In the genomic region with DNA sequence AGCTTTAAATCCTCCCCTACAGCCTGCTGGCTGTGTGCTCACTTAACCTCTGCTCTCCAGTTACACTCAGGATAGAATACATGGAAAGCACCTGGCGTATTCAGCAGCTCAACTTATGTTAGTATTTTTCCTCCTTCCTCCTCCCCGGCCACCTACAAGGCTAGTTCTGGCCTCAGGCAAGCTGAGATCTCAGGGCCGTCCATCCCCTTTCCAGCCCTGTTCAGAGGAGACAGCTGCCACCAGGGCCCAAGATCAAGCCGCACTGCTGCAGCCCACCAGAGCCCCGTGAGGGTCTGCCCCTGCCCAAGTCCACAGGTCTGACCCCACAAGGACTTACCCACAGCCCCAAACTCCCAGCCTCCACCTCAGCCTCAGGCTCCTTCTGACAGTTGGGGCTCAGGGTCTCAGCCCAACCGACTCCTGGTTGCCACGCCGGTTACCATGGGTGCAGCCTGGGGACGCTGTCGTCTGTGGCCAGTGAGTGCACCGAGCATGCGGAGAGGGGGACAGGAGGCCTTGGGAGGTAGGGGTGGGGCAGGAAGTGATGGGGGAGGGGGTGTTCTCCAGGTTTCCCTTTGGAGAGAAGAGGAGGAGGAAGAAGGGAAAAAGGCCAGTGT, we compare ENCODE assay signal across 27 cellular contexts. TPM values are rescaled to one million over a fixed set of nuclear protein-coding genes. Genes with fewer than 3 reads are reported as not detected.
DNase-seq lines count a peak whose midpoint lies in the region; ATAC-seq and TF ChIP-seq lines count a peak whose summit lies in the region.
"Had no signal": no experiment of that assay in that cellular context is flagged by ENCODE, and none has a peak within 500 bp of the region (broad histone marks: within the 10 kb centered on the region; RNA-seq: fewer than 3 reads in every experiment).

A gene with protein sequence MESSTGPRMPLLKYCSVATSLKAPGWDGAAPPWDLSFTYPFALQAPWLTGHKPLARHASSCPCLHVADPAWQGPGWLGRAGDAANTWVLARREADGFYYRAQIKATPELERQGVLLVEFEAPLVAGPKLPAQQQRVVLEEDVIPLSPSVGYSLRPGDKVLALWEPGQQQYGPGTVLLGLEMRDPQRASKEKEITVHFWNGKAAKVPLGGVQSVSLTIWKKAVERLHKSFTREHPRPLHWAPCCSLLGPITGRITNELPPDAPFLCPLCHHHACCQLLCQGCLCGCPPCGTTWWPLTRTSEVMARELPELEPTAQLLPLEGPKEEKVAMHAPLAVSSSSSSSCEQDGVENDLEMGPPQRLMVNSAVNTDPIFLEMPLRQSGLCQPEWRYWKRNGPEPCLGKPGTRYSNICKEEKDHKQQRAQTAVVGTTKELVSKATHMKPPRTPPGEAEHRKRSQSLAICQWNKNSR (minus strand): TSS at position 384 of the 617 bp plus-strand sequence. CDS start 639 bp downstream, outside the sequence.

- H3K4me1 Mint-ChIP-seq in endodermal cell, result peaks cover 11% of the 10 kb centered on the region
- H3K4me1 Mint-ChIP-seq: activated T-helper 17 cell treated with anti-CD3 and anti-CD28 coated beads, Interleukin-2, amount 50 U/mL, for 72 hours; CD4-positive, CD25-positive, alpha-beta regulatory T cell had no signal

- H3K27ac Mint-ChIP-seq in endodermal cell, result no peak within 1 kb of the TSS
- H3K27ac Mint-ChIP-seq: activated CD4-positive, alpha-beta T cell treated with anti-CD3 and anti-CD28 coated beads, Interleukin-2, amount 10 ng/mL, durations not matched to agents 7 days and 5 days; activated naive CD8-positive, alpha-beta T cell; activated T-helper 17 cell treated with anti-CD3 and anti-CD28 coated beads, Interleukin-2, amount 50 U/mL, for 72 hours; T-helper 17 cell had no signal

- no peak within 1 kb of the TSS for H3K27ac ChIP-seq in endodermal cell (ENCODE audit: low read depth, low read length)
- H3K27ac ChIP-seq: neutrophil, Peyer's patch, SK-N-MC had no signal

- intact Hi-C loops in posterior vena cava (cut with DNase I), result no loop called here

- no peaks in the 10 kb centered on the region for H3K9me3 Mint-ChIP-seq in endodermal cell
- H3K9me3 Mint-ChIP-seq: activated CD4-positive, alpha-beta T cell treated with anti-CD3 and anti-CD28 coated beads, Interleukin-2, amount 10 ng/mL, durations not matched to agents 7 days and 5 days; activated T-helper 17 cell treated with anti-CD3 and anti-CD28 coated beads, Interleukin-2, amount 50 U/mL, for 72 hours; CD4-positive, CD25-positive, alpha-beta regulatory T cell had no signal

- no peak within 1 kb of the TSS for H3K9ac ChIP-seq in endodermal cell (ENCODE audit: extremely low read depth, low read length, poor library complexity, severe bottlenecking)

- ATAC-seq in GM18858 (IDR thresholded peaks at IDR 0.05; ENCODE audit: unreplicated experiment), result no peak
- ATAC-seq: activated T-helper 17 cell treated with anti-CD3 and anti-CD28 coated beads, Interleukin-2, amount 50 U/mL, for 72 hours; GM12878; T-helper 17 cell had no signal

- H3K4me3 ChIP-seq in H7 (ENCODE audit: insufficient read depth, low read depth, low read length) (no peak within 1 kb of the TSS), endodermal cell (ENCODE audit: low read length) (no peak within 1 kb of the TSS)
- H3K4me3 ChIP-seq: GM12878, MG63, Peyer's patch, SK-N-MC had no signal

- H3K27me3 ChIP-seq in H7 (ENCODE audit: control insufficient read depth, insufficient read depth, low read length) (no peaks in the 10 kb centered on the region), endodermal cell (ENCODE audit: control insufficient read depth, insufficient read depth, low read length, poor library complexity, severe bottlenecking) (peaks cover 9% of the 10 kb centered on the region)
- H3K27me3 ChIP-seq: MG63, neutrophil, Peyer's patch had no signal

- TF ChIP-seq CTCF in endodermal cell (conservative IDR thresholded peaks at IDR 0.05), result no peak

- peaks cover 2% of the 10 kb centered on the region for H3K4me1 ChIP-seq in endodermal cell (ENCODE audit: control insufficient read depth, insufficient read depth, low read length)
- H3K4me1 ChIP-seq: Peyer's patch had no signal

- WGBS in endodermal cell (ENCODE audit: insufficient coverage in 1 of 2, insufficient read length in 1 of 2), 2 experiments, result 79 to 92% methylated on average over 2 to 12 of the region's 12 CpGs

- H3K9me3 ChIP-seq in endodermal cell (ENCODE audit: control insufficient read depth, low read length), result no peaks in the 10 kb centered on the region
- H3K9me3 ChIP-seq: MG63, neutrophil, Peyer's patch had no signal

- H3K4me3 Mint-ChIP-seq in endodermal cell, result no peak within 1 kb of the TSS
- H3K4me3 Mint-ChIP-seq: activated CD4-positive, alpha-beta T cell treated with anti-CD3 and anti-CD28 coated beads, Interleukin-2, amount 10 ng/mL, durations not matched to agents 7 days and 5 days; activated naive CD8-positive, alpha-beta T cell; activated T-helper 17 cell treated with anti-CD3 and anti-CD28 coated beads, Interleukin-2, amount 50 U/mL, for 72 hours; CD4-positive, CD25-positive, alpha-beta regulatory T cell; T-helper 17 cell had no signal

- H3K27me3 Mint-ChIP-seq in endodermal cell (ENCODE audit: insufficient read depth), result peaks cover 19% of the 10 kb centered on the region
- H3K27me3 Mint-ChIP-seq: activated CD4-positive, alpha-beta T cell treated with anti-CD3 and anti-CD28 coated beads, Interleukin-2, amount 10 ng/mL, durations not matched to agents 7 days and 5 days; activated naive CD8-positive, alpha-beta T cell; activated T-helper 17 cell treated with anti-CD3 and anti-CD28 coated beads, Interleukin-2, amount 50 U/mL, for 72 hours; CD4-positive, CD25-positive, alpha-beta regulatory T cell had no signal

- DNase-seq in H7 (peak; percentile 66), NCI-H2196 (lab: John Stamatoyannopoulos, UW; ENCODE audit: unreplicated experiment) (peak; percentile 34), endodermal cell (peak; percentile 69), posterior vena cava (ENCODE audit: low spot score) (peak; percentile 69), GOT3 (lab: John Stamatoyannopoulos, UW) (no peak), NCI-H524 treated with DMSO at 0.1 percent for 48 hours (lab: John Stamatoyannopoulos, UW) (no peak)
- DNase-seq: activated CD4-positive, alpha-beta T cell treated with anti-CD3 and anti-CD28 coated beads, Interleukin-2, amount 10 ng/mL, durations not matched to agents 7 days and 5 days; CD4-positive, CD25-positive, alpha-beta regulatory T cell; cerebellar nuclear complex; foreskin melanocyte; MG63; NCI-H1436 treated with DMSO at 0.1 percent for 48 hours; NCI-H345; NK-92 treated with Interleukin-12 subunit alpha and Interleukin-12 subunit beta, amount 100 ng/mL, for 24 hours; Peyer's patch; substantia nigra; T-helper 17 cell had no signal

- H3K36me3 Mint-ChIP-seq in endodermal cell (ENCODE audit: low read depth), result no peaks in the 10 kb centered on the region
- H3K36me3 Mint-ChIP-seq: CD4-positive, CD25-positive, alpha-beta regulatory T cell had no signal

- no peaks in the 10 kb centered on the region for H3K36me3 ChIP-seq in H7 (replicated peaks; ENCODE audit: control insufficient read depth, insufficient read depth, low read length)
- H3K36me3 ChIP-seq in endodermal cell (ENCODE audit: control insufficient read depth, insufficient read depth, low read length), result no peaks in the 10 kb centered on the region
- H3K36me3 ChIP-seq: MG63, neutrophil, Peyer's patch had no signal

RNA-seq across cellular contexts. Expression of the gene that starts here (rescaled TPM):
- not detected in 2 replicates for total RNA-seq in H7 (2014; rRNA removed; shearing (Covaris generic))
- total RNA-seq in endodermal cell (not detected), posterior vena cava (not detected)
- polyA plus RNA-seq in endodermal cell (2013, experiment 1 of 2), result not detected
- not detected for polyA plus RNA-seq in endodermal cell (2013, experiment 2 of 2)
- total RNA-seq: activated CD4-positive, alpha-beta T cell treated with anti-CD3 and anti-CD28 coated beads, Interleukin-2, amount 10 ng/mL, durations not matched to agents 7 days and 5 days; activated T-helper 17 cell treated with anti-CD3 and anti-CD28 coated beads, Interleukin-2, amount 50 U/mL, for 72 hours; CD4-positive, CD25-positive, alpha-beta regulatory T cell; GM12878; liver; mucosa of gallbladder; Peyer's patch; pulmonary artery endothelial cell; T-helper 17 cell had no signal
- polyA plus RNA-seq: esophagus, liver had no signal

Comparison
In these comparisons a context has a peak if more than half of its experiments do, and no peak if none do; other contexts are left out.
1. Peak in DNase-seq in H7; RNA of the gene not detected or under 1 TPM.
2. Peak in DNase-seq in endodermal cell; RNA of the gene not detected or under 1 TPM.
3. Peak in DNase-seq in posterior vena cava; RNA of the gene not detected or under 1 TPM.